22 cellular contexts compared by ENCODE assay signal in the genomic region with DNA sequence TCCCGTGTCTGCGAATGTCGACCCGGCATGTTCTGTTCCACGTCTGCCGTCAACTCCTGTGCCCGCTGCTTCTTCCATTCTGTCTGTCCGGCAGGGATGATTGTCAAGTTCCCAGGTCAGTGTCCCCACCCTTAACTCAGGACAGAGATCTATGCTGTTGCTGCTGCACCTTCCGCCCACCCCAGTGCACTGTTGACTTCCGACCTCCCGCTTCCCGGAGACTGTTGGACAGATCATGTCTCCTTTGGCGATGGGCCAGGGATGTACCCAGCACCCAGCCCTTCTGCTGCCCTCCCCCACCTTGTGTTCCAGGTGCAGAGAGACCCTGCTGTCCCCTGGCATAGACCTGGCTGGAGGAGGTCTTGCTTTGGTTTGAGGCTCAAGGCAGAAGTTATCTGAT. TPM values are rescaled to one million over a fixed set of nuclear protein-coding genes. Genes with fewer than 3 reads are reported as not detected.
"Had no signal": no experiment of that assay in that cellular context is flagged by ENCODE, and none has a peak within 500 bp of the region (broad histone marks: within the 10 kb centered on the region; RNA-seq: fewer than 3 reads in every experiment).

No MANE protein-coding gene starts in this region.

- H3K27me3 ChIP-seq: hepatocyte, uterus had no signal

- H3K9ac ChIP-seq: parathyroid adenoma had no signal

- H3K4me3 Mint-ChIP-seq: nephron progenitor cell, type B pancreatic cell had no signal

- H3K36me3 Mint-ChIP-seq: type B pancreatic cell had no signal

- H3K27ac Mint-ChIP-seq: nephron progenitor cell, type B pancreatic cell had no signal

- H3K9me3 Mint-ChIP-seq: nephron progenitor cell, type B pancreatic cell had no signal

- H3K4me1 ChIP-seq: parathyroid adenoma, stomach, uterus had no signal

- H3K36me3 ChIP-seq: stomach, thoracic aorta, uterus had no signal

- ATAC-seq: left colon, left ventricle myocardium superior, sciatic nerve had no signal

- H2AFZ ChIP-seq: hepatocyte, parathyroid adenoma had no signal

- H3K4me3 ChIP-seq: coronary artery, hepatocyte, lung, stomach, thoracic aorta, uterus had no signal

- H3K27ac ChIP-seq: coronary artery, hepatocyte, parathyroid adenoma, stomach, thoracic aorta, uterus had no signal

- H3K9me3 ChIP-seq: stomach, thoracic aorta, uterus had no signal

- H3K4me2 ChIP-seq: hepatocyte had no signal

- DNase-seq: effector CD4-positive, alpha-beta T cell; foreskin melanocyte; head of caudate nucleus; left colon; left ventricle myocardium superior; mesenchymal stem cell; midbrain; nephron progenitor cell; stimulated activated CD4-positive, alpha-beta T cell treated with anti-CD3 and anti-CD28 coated beads, Interleukin-2, amount 100 ng/mL, for 24 hours; stimulated activated CD4-positive, alpha-beta T cell treated with anti-CD3 and anti-CD28 coated beads, Interleukin-4, amount 100 ng/mL, for 4 hours; stimulated activated naive CD4-positive, alpha-beta T cell; stomach; substantia nigra; uterus had no signal

RNA-seq across cellular contexts. Expression of a gene that starts 41.3 kb away (rescaled TPM):
- total RNA-seq: dermis microvascular lymphatic vessel endothelial cell, hepatocyte had no signal
- polyA plus RNA-seq: hepatocyte had no signal
